9 cellular contexts compared by ENCODE assay signal in genomic region chr3:63343674-63344073, GRCh38.
DNase-seq lines count a peak whose midpoint lies in the region; ATAC-seq and TF ChIP-seq lines count a peak whose summit lies in the region.
"Had no signal": no experiment of that assay in that cellular context is flagged by ENCODE, and none has a peak within 500 bp of the region (broad histone marks: within the 10 kb centered on the region; RNA-seq: fewer than 3 reads in every experiment).

No MANE protein-coding gene starts in this region.

- H3K4me1 ChIP-seq in SJCRH30 (no peaks in the 10 kb centered on the region; the same call in 1 of the 2 replicates), liver (ENCODE audit: control insufficient read depth in 4 of 4, insufficient read depth in 4 of 4, low read length in 3 of 4) (peaks cover 0 to 2% (median 0%) of the 10 kb centered on the region in 4 donors)

- TF ChIP-seq RAD21 in liver (IDR thresholded peaks at IDR 0.05), result no peak

- H3K9me3 ChIP-seq in SJCRH30 (replicated peaks), result no peaks in the 10 kb centered on the region
- H3K9me3 ChIP-seq in liver (ENCODE audit: control insufficient read depth in 4 of 4, low read length in 3 of 4), result no peaks in the 10 kb centered on the region

- no peak overlapping the region for H3K4me3 ChIP-seq in SJCRH30
- H3K4me3 ChIP-seq in choroid plexus epithelial cell (ENCODE audit: low read depth, low read length), result no peak overlapping the region
- no peak overlapping the region for H3K4me3 ChIP-seq in liver (ENCODE audit: low read depth in 1 of 3, low read length in 3 of 3)

- peak; percentile 21 to 36 for ATAC-seq in activated CD4-positive, CD25-positive, alpha-beta regulatory T cell treated with anti-CD3 and anti-CD28 coated beads, Interleukin-2, amount 50 U/mL, for 24 hours
- no peak for ATAC-seq in HG03280 (IDR thresholded peaks at IDR 0.05; ENCODE audit: unreplicated experiment)

- no peak for DNase-seq in activated CD4-positive, CD25-positive, alpha-beta regulatory T cell (lab: John Stamatoyannopoulos, UW)
- DNase-seq in NAMALWA (ENCODE audit: low spot score) (peak; percentile 60), SJCRH30 (peak; percentile 77 to 87), choroid plexus epithelial cell (ENCODE audit: low read depth) (peak; percentile 98), stromal cell of bone marrow (ENCODE audit: low read depth) (peak; percentile 89)
- DNase-seq: CD4-positive, CD25-positive, alpha-beta regulatory T cell had no signal

- H3K27me3 ChIP-seq in SJCRH30 (no peaks in the 10 kb centered on the region), liver (ENCODE audit: control insufficient read depth in 4 of 4, insufficient read depth in 4 of 4, low read length in 3 of 4) (peaks cover 0 to 19% (median under 1%) of the 10 kb centered on the region in 4 donors)

- H3K9ac ChIP-seq in liver (ENCODE audit: low read depth in 1 of 2, low read length in 2 of 2), result no peak overlapping the region

- H3K27ac ChIP-seq in SJCRH30 (no peak overlapping the region), liver (ENCODE audit: low read depth in 1 of 2, low read length in 2 of 2) (no peak overlapping the region)

- TF ChIP-seq CTCF in choroid plexus epithelial cell (conservative IDR thresholded peaks at IDR 0.05; ENCODE audit: low read depth, low read length), result no peak
- TF ChIP-seq CTCF in liver (IDR thresholded peaks at IDR 0.05; ENCODE audit: low read depth, low read length, missing input control), result no peak

- WGBS in liver, result 16% methylated on average over 9 of the region's 9 CpGs

- no peaks in the 10 kb centered on the region for H3K36me3 ChIP-seq in SJCRH30
- no peaks in the 10 kb centered on the region for H3K36me3 ChIP-seq in liver (ENCODE audit: control insufficient read depth in 4 of 4, insufficient read depth in 3 of 4, low read depth in 1 of 4, low read length in 3 of 4)

TF ChIP-seq in liver, 16 proteins besides CTCF, POLR2A, EP300 and RAD21:
- peak; percentile 76 to 84 for TF ChIP-seq JUND (IDR thresholded peaks at IDR 0.05)
- no peak for TF ChIP-seq FOXA1 (IDR thresholded peaks at IDR 0.05)

Comparison
In these comparisons a context has a peak if more than half of its experiments do, and no peak if none do; other contexts are left out.
1. DNase-seq: peak in NAMALWA (single experiment), SJCRH30 (2 of 2), choroid plexus epithelial cell (single experiment) and stromal cell of bone marrow (single experiment); none in activated CD4-positive, CD25-positive, alpha-beta regulatory T cell (0 of 4).